ENCODE assay signal across 24 cellular contexts in genomic region chr1:247326601-247327135, GRCh38. TPM values are rescaled to one million over a fixed set of nuclear protein-coding genes. Genes with fewer than 3 reads are reported as not detected.
DNase-seq lines count a peak whose midpoint lies in the region; ATAC-seq and TF ChIP-seq lines count a peak whose summit lies in the region.
"Had no signal": no experiment of that assay in that cellular context is flagged by ENCODE, and none has a peak within 500 bp of the region (broad histone marks: within the 10 kb centered on the region; RNA-seq: fewer than 3 reads in every experiment).

No MANE protein-coding gene starts in this region.

- H3K9me3 ChIP-seq in DND-41 (ENCODE audit: insufficient read depth, low read length, severe bottlenecking), result no peaks in the 10 kb centered on the region
- H3K9me3 ChIP-seq: HAP-1, MG63, SK-N-SH had no signal

- peaks cover 29% of the 10 kb centered on the region for H3K4me1 ChIP-seq in DND-41 (ENCODE audit: insufficient read depth, low read length)

- POLR2A ChIA-PET in activated CD8-positive, alpha-beta T cell treated with anti-CD3 and anti-CD28 coated beads, Interleukin-2, amount 10 ng/mL, durations not matched to agents 7 days and 5 days (lab: Charles Lee), result interaction anchor here (0.6 to 1.5 kb wide), 4 partner anchors 9 to 116 kb away, joined by 3 to 7 read pairs (median 5); no protein-coding TSS in a partner anchor
- POLR2A ChIA-PET in naive thymus-derived CD8-positive, alpha-beta T cell (lab: Charles Lee), result interaction anchor here (0.9 to 1.5 kb wide), 3 partner anchors 9 to 116 kb away, joined by 3 to 7 read pairs (median 6); no protein-coding TSS in a partner anchor

- no peak overlapping the region for H3K4me2 ChIP-seq in DND-41 (ENCODE audit: insufficient read depth, low read length)
- H3K4me2 ChIP-seq: SK-N-SH had no signal

- H3K36me3 Mint-ChIP-seq in activated naive CD8-positive, alpha-beta T cell, result peaks cover 16% of the 10 kb centered on the region
- H3K36me3 Mint-ChIP-seq in activated naive CD8-positive, alpha-beta T cell treated with anti-CD3 and anti-CD28 coated beads, Interleukin-2, amount 50 U/mL, for 24 hours (ENCODE audit: low read depth), result peaks cover 36% of the 10 kb centered on the region
- peaks cover 54% of the 10 kb centered on the region for H3K36me3 Mint-ChIP-seq in activated CD8-positive, alpha-beta T cell treated with anti-CD3 and anti-CD28 coated beads, Interleukin-2, amount 10 ng/mL, durations not matched to agents 7 days and 5 days (ENCODE audit: low read depth)
- peaks cover 0 to 20% (median 11%) of the 10 kb centered on the region in 3 donors for H3K36me3 Mint-ChIP-seq in naive thymus-derived CD8-positive, alpha-beta T cell
- H3K36me3 Mint-ChIP-seq in stimulated activated memory B cell treated with anti-CD40 and anti-IgM and Interleukin-4, amounts not matched to agents 10 μg/mL and 1 μg/mL and 100 μg/mL, for 72 hours, result peaks cover 68% of the 10 kb centered on the region

- H3K27me3 ChIP-seq in DND-41 (ENCODE audit: insufficient read depth, low read length, poor library complexity), result no peaks in the 10 kb centered on the region
- H3K27me3 ChIP-seq: MG63 had no signal

- H3K4me3 Mint-ChIP-seq in activated naive CD8-positive, alpha-beta T cell, result no peak overlapping the region
- H3K4me3 Mint-ChIP-seq in activated naive CD8-positive, alpha-beta T cell treated with anti-CD3 and anti-CD28 coated beads, Interleukin-2, amount 50 U/mL, for 24 hours, result no peak overlapping the region
- no peak overlapping the region for H3K4me3 Mint-ChIP-seq in activated CD8-positive, alpha-beta T cell treated with anti-CD3 and anti-CD28 coated beads, Interleukin-2, amount 10 ng/mL, durations not matched to agents 7 days and 5 days
- peak overlapping the region; percentile 4 to 84 (median 68) for H3K4me3 Mint-ChIP-seq in naive thymus-derived CD8-positive, alpha-beta T cell
- H3K4me3 Mint-ChIP-seq in stimulated activated memory B cell treated with anti-CD40 and anti-IgM and Interleukin-4, amounts not matched to agents 10 μg/mL and 1 μg/mL and 100 μg/mL, for 72 hours, result no peak overlapping the region

- TF ChIP-seq CTCF in DND-41 (IDR thresholded peaks at IDR 0.05; ENCODE audit: borderline replicate concordance, extremely low read depth, low read length, poor library complexity, severe bottlenecking), result no peak

- H3K27ac ChIP-seq in DND-41 (ENCODE audit: low read length), result no peak overlapping the region
- H3K27ac ChIP-seq: GM23248 had no signal

- no peak for ATAC-seq in activated naive CD8-positive, alpha-beta T cell treated with anti-CD3 and anti-CD28 coated beads, Interleukin-2, amount 50 U/mL, for 24 hours
- ATAC-seq in DND-41 (ENCODE audit: insufficient read depth, low read depth) (no peak), HG02973 (IDR thresholded peaks at IDR 0.05; ENCODE audit: unreplicated experiment) (no peak)
- ATAC-seq in activated CD8-positive, alpha-beta T cell treated with anti-CD3 and anti-CD28 coated beads, Interleukin-2, amount 10 ng/mL, durations not matched to agents 7 days and 5 days, result no peak
- peak; percentile 9 to 32 for ATAC-seq in naive thymus-derived CD8-positive, alpha-beta T cell
- no peak for ATAC-seq in stimulated activated memory B cell treated with anti-CD40 and anti-IgM and Interleukin-4, amounts not matched to agents 10 μg/mL and 1 μg/mL and 100 μg/mL, for 72 hours
- ATAC-seq: Panc1 had no signal

- H3K4me3 ChIP-seq in DND-41 (ENCODE audit: low read depth in 1 of 2, low read length in 2 of 2), result no peak overlapping the region
- H3K4me3 ChIP-seq: GM23248, HAP-1, MG63 had no signal

- peak overlapping the region; percentile 82 for H3K27ac Mint-ChIP-seq in activated naive CD8-positive, alpha-beta T cell
- no peak overlapping the region for H3K27ac Mint-ChIP-seq in activated naive CD8-positive, alpha-beta T cell treated with anti-CD3 and anti-CD28 coated beads, Interleukin-2, amount 50 U/mL, for 24 hours
- peak overlapping the region; percentile 65 for H3K27ac Mint-ChIP-seq in activated CD8-positive, alpha-beta T cell treated with anti-CD3 and anti-CD28 coated beads, Interleukin-2, amount 10 ng/mL, durations not matched to agents 7 days and 5 days
- peak overlapping the region; percentile 84 to 99 (median 95) for H3K27ac Mint-ChIP-seq in naive thymus-derived CD8-positive, alpha-beta T cell
- H3K27ac Mint-ChIP-seq in stimulated activated memory B cell treated with anti-CD40 and anti-IgM and Interleukin-4, amounts not matched to agents 10 μg/mL and 1 μg/mL and 100 μg/mL, for 72 hours, result no peak overlapping the region

- no peak overlapping the region for H2AFZ ChIP-seq in DND-41 (ENCODE audit: low read depth, low read length)
- H2AFZ ChIP-seq: GM23248 had no signal

- no peaks in the 10 kb centered on the region for H3K9me3 Mint-ChIP-seq in activated naive CD8-positive, alpha-beta T cell (ENCODE audit: low read depth)
- H3K9me3 Mint-ChIP-seq in activated naive CD8-positive, alpha-beta T cell treated with anti-CD3 and anti-CD28 coated beads, Interleukin-2, amount 50 U/mL, for 24 hours, result no peaks in the 10 kb centered on the region
- H3K9me3 Mint-ChIP-seq in activated CD8-positive, alpha-beta T cell treated with anti-CD3 and anti-CD28 coated beads, Interleukin-2, amount 10 ng/mL, durations not matched to agents 7 days and 5 days (ENCODE audit: insufficient read depth), result no peaks in the 10 kb centered on the region
- no peaks in the 10 kb centered on the region for H3K9me3 Mint-ChIP-seq in naive thymus-derived CD8-positive, alpha-beta T cell
- no peaks in the 10 kb centered on the region for H3K9me3 Mint-ChIP-seq in stimulated activated memory B cell treated with anti-CD40 and anti-IgM and Interleukin-4, amounts not matched to agents 10 μg/mL and 1 μg/mL and 100 μg/mL, for 72 hours

- no peak overlapping the region for H3K9ac ChIP-seq in DND-41 (ENCODE audit: low read depth, low read length)
- H3K9ac ChIP-seq: GM23248, SK-N-SH had no signal

- H3K4me1 Mint-ChIP-seq in activated naive CD8-positive, alpha-beta T cell (ENCODE audit: low read depth), result peaks cover 75% of the 10 kb centered on the region
- peaks cover 39% of the 10 kb centered on the region for H3K4me1 Mint-ChIP-seq in activated naive CD8-positive, alpha-beta T cell treated with anti-CD3 and anti-CD28 coated beads, Interleukin-2, amount 50 U/mL, for 24 hours
- H3K4me1 Mint-ChIP-seq in activated CD8-positive, alpha-beta T cell treated with anti-CD3 and anti-CD28 coated beads, Interleukin-2, amount 10 ng/mL, durations not matched to agents 7 days and 5 days (ENCODE audit: low read depth), result peaks cover 75% of the 10 kb centered on the region
- H3K4me1 Mint-ChIP-seq in naive thymus-derived CD8-positive, alpha-beta T cell, result peaks cover 41 to 77% (median 48%) of the 10 kb centered on the region in 4 donors
- peaks cover 11% of the 10 kb centered on the region for H3K4me1 Mint-ChIP-seq in stimulated activated memory B cell treated with anti-CD40 and anti-IgM and Interleukin-4, amounts not matched to agents 10 μg/mL and 1 μg/mL and 100 μg/mL, for 72 hours

- peaks cover 27% of the 10 kb centered on the region for H4K20me1 ChIP-seq in DND-41 (ENCODE audit: insufficient read depth, low read length)

- CTCF ChIA-PET in activated CD8-positive, alpha-beta T cell treated with anti-CD3 and anti-CD28 coated beads, Interleukin-2, amount 10 ng/mL, durations not matched to agents 7 days and 5 days (lab: Charles Lee), result interaction anchor here (0.8 to 0.9 kb wide), 2 partner anchors 46 to 63 kb away, joined by 3 read pairs; no protein-coding TSS in a partner anchor

- DNase-seq in activated naive CD8-positive, alpha-beta T cell treated with anti-CD3 and anti-CD28 coated beads, Interleukin-2, amount 50 U/mL, for 24 hours, result no peak
- DNase-seq in DND-41 (peak; percentile 26), NAMALWA (ENCODE audit: low spot score) (no peak)
- no peak for DNase-seq in activated CD8-positive, alpha-beta T cell treated with anti-CD3 and anti-CD28 coated beads, Interleukin-2, amount 10 ng/mL, durations not matched to agents 7 days and 5 days
- peak in 4 of 10 donors; percentile 36 to 78 (median 62) for DNase-seq in naive thymus-derived CD8-positive, alpha-beta T cell
- DNase-seq: COR-L47; DMS79 treated with DMSO at 0.1 percent for 48 hours; GM23248; Karpas-422; MG63; NCI-H1092; NCI-H1436; NCI-H187 treated with DMSO at 0.1 percent for 48 hours; NCI-H226; NCI-H524; NCI-H774; NK-92 treated with Interleukin-12 subunit alpha and Interleukin-12 subunit beta, amount 100 ng/mL, for 24 hours; SIG-M5; SK-N-SH had no signal

- no peaks in the 10 kb centered on the region for H3K27me3 Mint-ChIP-seq in activated naive CD8-positive, alpha-beta T cell
- H3K27me3 Mint-ChIP-seq in activated naive CD8-positive, alpha-beta T cell treated with anti-CD3 and anti-CD28 coated beads, Interleukin-2, amount 50 U/mL, for 24 hours, result no peaks in the 10 kb centered on the region
- no peaks in the 10 kb centered on the region for H3K27me3 Mint-ChIP-seq in activated CD8-positive, alpha-beta T cell treated with anti-CD3 and anti-CD28 coated beads, Interleukin-2, amount 10 ng/mL, durations not matched to agents 7 days and 5 days (ENCODE audit: low read depth)
- H3K27me3 Mint-ChIP-seq in naive thymus-derived CD8-positive, alpha-beta T cell, result no peaks in the 10 kb centered on the region
- no peaks in the 10 kb centered on the region for H3K27me3 Mint-ChIP-seq in stimulated activated memory B cell treated with anti-CD40 and anti-IgM and Interleukin-4, amounts not matched to agents 10 μg/mL and 1 μg/mL and 100 μg/mL, for 72 hours

- peaks cover 30% of the 10 kb centered on the region for H3K79me2 ChIP-seq in DND-41 (ENCODE audit: insufficient read depth, low read length)

- H3K36me3 ChIP-seq in DND-41 (ENCODE audit: insufficient read depth, low read length), result peaks cover 79% of the 10 kb centered on the region

RNA-seq across cellular contexts. Expression of gene ZNF496, which starts 5.0 kb away (rescaled TPM):
- 10 to 100 TPM; 20.5 to 22.0 TPM for total RNA-seq in activated CD8-positive, alpha-beta T cell treated with anti-CD3 and anti-CD28 coated beads, Interleukin-2, amount 10 ng/mL, durations not matched to agents 7 days and 5 days
- 10 to 100 TPM; 73.9 to 77.8 TPM for total RNA-seq in naive thymus-derived CD8-positive, alpha-beta T cell
- polyA plus RNA-seq in naive thymus-derived CD8-positive, alpha-beta T cell, result 10 to 100 TPM; 17.3 to 36.3 (median 20.4) TPM

Comparison
In these comparisons a context has a peak if more than half of its experiments do, and no peak if none do; other contexts are left out.
1. H3K27ac Mint-ChIP-seq: peak in activated naive CD8-positive, alpha-beta T cell (single experiment), activated CD8-positive, alpha-beta T cell treated with anti-CD3 and anti-CD28 coated beads, Interleukin-2, amount 10 ng/mL, durations not matched to agents 7 days and 5 days (single experiment) and naive thymus-derived CD8-positive, alpha-beta T cell (10 of 10); none in activated naive CD8-positive, alpha-beta T cell treated with anti-CD3 and anti-CD28 coated beads, Interleukin-2, amount 50 U/mL, for 24 hours (single experiment) and stimulated activated memory B cell treated with anti-CD40 and anti-IgM and Interleukin-4, amounts not matched to agents 10 μg/mL and 1 μg/mL and 100 μg/mL, for 72 hours (single experiment).
2. H3K4me3 Mint-ChIP-seq: peak in naive thymus-derived CD8-positive, alpha-beta T cell (10 of 10); none in activated naive CD8-positive, alpha-beta T cell (single experiment), activated naive CD8-positive, alpha-beta T cell treated with anti-CD3 and anti-CD28 coated beads, Interleukin-2, amount 50 U/mL, for 24 hours (single experiment), activated CD8-positive, alpha-beta T cell treated with anti-CD3 and anti-CD28 coated beads, Interleukin-2, amount 10 ng/mL, durations not matched to agents 7 days and 5 days (single experiment) and stimulated activated memory B cell treated with anti-CD40 and anti-IgM and Interleukin-4, amounts not matched to agents 10 μg/mL and 1 μg/mL and 100 μg/mL, for 72 hours (single experiment).
3. ATAC-seq: peak in naive thymus-derived CD8-positive, alpha-beta T cell (2 of 2); none in activated naive CD8-positive, alpha-beta T cell treated with anti-CD3 and anti-CD28 coated beads, Interleukin-2, amount 50 U/mL, for 24 hours (single experiment), DND-41 (single experiment), activated CD8-positive, alpha-beta T cell treated with anti-CD3 and anti-CD28 coated beads, Interleukin-2, amount 10 ng/mL, durations not matched to agents 7 days and 5 days (single experiment), stimulated activated memory B cell treated with anti-CD40 and anti-IgM and Interleukin-4, amounts not matched to agents 10 μg/mL and 1 μg/mL and 100 μg/mL, for 72 hours (single experiment) and HG02973 (single experiment).